In genomic region chr22:24553597-24554315, GRCh38 we compare ENCODE assay signal across 6 cellular contexts. TPM values are rescaled to one million over a fixed set of nuclear protein-coding genes. Genes with fewer than 3 reads are reported as not detected.
A peak's percentile ranks its signal among the peaks of the same experiment; 100 is the strongest.
DNase-seq lines count a peak whose midpoint lies in the region; ATAC-seq and TF ChIP-seq lines count a peak whose summit lies in the region.

No MANE protein-coding gene starts in this region.

- TF ChIP-seq POLR2A in IMR-90 (IDR thresholded peaks at IDR 0.05; ENCODE audit: low read depth, low read length) = no peak

- H3K4me3 Mint-ChIP-seq in naive thymus-derived CD8-positive, alpha-beta T cell = peak overlapping the region; percentile 94 to 99 (median 98)

- dilution Hi-C loops in IMR-90 (cut with HindIII; ENCODE audit: low sequenced_read_pairs, unreplicated experiment) = no loop called here

- H2AK9ac ChIP-seq in IMR-90 (replicated peaks; ENCODE audit: low read depth, low read length, poor library complexity) = peak overlapping the region; percentile 100

- peak overlapping the region; percentile 89 for H2AFZ ChIP-seq in IMR-90 (replicated peaks; ENCODE audit: low read length, poor library complexity)

- H3K4me1 ChIP-seq in IMR-90 (ENCODE audit: control insufficient read depth, insufficient read depth, low read length) = peaks cover 7% of the 10 kb centered on the region

- H3K9me1 ChIP-seq in IMR-90 (ENCODE audit: insufficient read depth, low read length) = peaks cover 24% of the 10 kb centered on the region

- H3K9ac ChIP-seq in IMR-90 (ENCODE audit: low read depth, low read length) = peak overlapping the region; percentile 93

- H3K14ac ChIP-seq in IMR-90 (replicated peaks; ENCODE audit: low read depth, low read length) = peak overlapping the region; percentile 31

- H2BK120ac ChIP-seq in IMR-90 (ENCODE audit: low read depth, low read length) = 0 out of 2 replicates have a peak overlapping the region, but pooled peaks have one; percentile 9

- peak overlapping the region; percentile 91 for H3K4ac ChIP-seq in IMR-90 (ENCODE audit: low read depth, low read length)

- peak overlapping the region; percentile 87 for H2AK5ac ChIP-seq in IMR-90 (ENCODE audit: low read depth, low read length)

- in situ Hi-C loops in IMR-90 (cut with MboI; ENCODE audit: low sequenced_read_pairs) (no loop called here), astrocyte of the spinal cord (cut with HindIII; ENCODE audit: low sequenced_read_pairs) (no loop called here)

- peaks cover 49% of the 10 kb centered on the region for H4K20me1 ChIP-seq in IMR-90 (ENCODE audit: insufficient read depth, low read length)

- peak overlapping the region; percentile 68 for H2BK5ac ChIP-seq in IMR-90 (ENCODE audit: low read depth, low read length, poor library complexity, severe bottlenecking)

- peak overlapping the region; percentile 64 for H4K91ac ChIP-seq in IMR-90 (ENCODE audit: insufficient read depth, low read depth, low read length)

- intact Hi-C loops in IMR-90 (cut with micrococcal nuclease) = no loop called here

- H4K5ac ChIP-seq in IMR-90 (ENCODE audit: low read depth, low read length) = peak overlapping the region; percentile 14

- 17% methylated on average over 1 of the region's 12 CpGs; no CpG with 5 or more reads in 1 of the 2 experiments for WGBS in IMR-90 (ENCODE audit: extremely low coverage in 2 of 2, insufficient read length in 1 of 2), 2 experiments

- H3K9me3 ChIP-seq in IMR-90 (ENCODE audit: control insufficient read depth, insufficient read depth, low read length) = no peaks in the 10 kb centered on the region

- H3K27ac Mint-ChIP-seq in naive thymus-derived CD8-positive, alpha-beta T cell = peak overlapping the region; percentile 65 to 98 (median 94)

- BruUV-seq in IMR-90 (replicated peaks; lab: Mats Ljungman, UMichigan) = no TSS peak

- H3K4me3 ChIP-seq in IMR-90 (ENCODE audit: insufficient read depth, low read depth, low read length) (peak overlapping the region; percentile 85), astrocyte of the spinal cord (ENCODE audit: low read depth, low read length) (peak overlapping the region; percentile 74)

- no peak overlapping the region for H3K18ac ChIP-seq in IMR-90 (ENCODE audit: low read depth, low read length)

- H3K4me1 Mint-ChIP-seq in naive thymus-derived CD8-positive, alpha-beta T cell = peaks cover 41 to 78% (median 66%) of the 10 kb centered on the region in 4 donors

- no peak overlapping the region; the same call in 2 of the 3 replicates for H2BK15ac ChIP-seq in IMR-90 (ENCODE audit: low read depth, low read length)

- H3K27me3 Mint-ChIP-seq in naive thymus-derived CD8-positive, alpha-beta T cell = no peaks in the 10 kb centered on the region

- peaks cover 10% of the 10 kb centered on the region for H3K36me3 ChIP-seq in IMR-90 (ENCODE audit: control insufficient read depth, insufficient read depth, low read length)

- CTCF ChIA-PET in IMR-90 (lab: Yijun Ruan, JAX) = no interaction called here

- no peak overlapping the region for H2BK20ac ChIP-seq in IMR-90 (ENCODE audit: low read depth, low read length)

- DNase-seq in IMR-90 = peak; percentile 40
- peak; percentile 3 for DNase-seq in astrocyte of the spinal cord (ENCODE audit: low read depth, low spot score)
- DNase-seq in naive thymus-derived CD8-positive, alpha-beta T cell = peak in 1 of 10 donors; percentile 5
- no peak for DNase-seq in NOMO-1 treated with DMSO at 0.1 percent for 48 hours (lab: John Stamatoyannopoulos, UW; ENCODE audit: unreplicated experiment)
- DNase-seq in activated CD8-positive, alpha-beta memory T cell treated with anti-CD3 and anti-CD28 coated beads, Interleukin-2, amount 50 U/mL, for 48 hours = no peak
- DNase-seq in NCI-H526 (lab: John Stamatoyannopoulos, UW) = no peak

- TF ChIP-seq RAD21 in IMR-90 (IDR thresholded peaks at IDR 0.05; ENCODE audit: low read length) = no peak

- H3K56ac ChIP-seq in IMR-90 (ENCODE audit: extremely low read depth, insufficient read depth, low read length) = peak overlapping the region; percentile 89

- peaks cover 0 to 17% (median 2%) of the 10 kb centered on the region in 3 donors for H3K36me3 Mint-ChIP-seq in naive thymus-derived CD8-positive, alpha-beta T cell

- TF ChIP-seq CTCF in IMR-90 (conservative IDR thresholded peaks at IDR 0.05; ENCODE audit: low read depth, low read length) = no peak
- TF ChIP-seq CTCF in astrocyte of the spinal cord (IDR thresholded peaks at IDR 0.05; ENCODE audit: low read depth, low read length) = no peak

- POLR2A ChIA-PET in IMR-90 (lab: Charles Lee; ENCODE audit: unreplicated experiment) = no interaction called here
- POLR2A ChIA-PET in naive thymus-derived CD8-positive, alpha-beta T cell (lab: Charles Lee) = interaction anchor here (0.7 to 4.4 kb wide), 5 partner anchors 121 to 660 kb away, joined by 3 to 20 read pairs (median 4); partner anchors contain the start of genes ADORA2A and MIF

- H4K8ac ChIP-seq in IMR-90 (ENCODE audit: low read depth in 2 of 2, low read length in 2 of 2) = peak overlapping the region; percentile 70 to 82; a peak in 2 of 4 replicates

- H3K4me2 ChIP-seq in IMR-90 (ENCODE audit: low read depth, low read length) = peak overlapping the region; percentile 95

- H3K27me3 ChIP-seq in IMR-90 (ENCODE audit: control insufficient read depth, insufficient read depth, low read length) = no peaks in the 10 kb centered on the region

- peak overlapping the region; percentile 93 for H3K27ac ChIP-seq in IMR-90 (ENCODE audit: insufficient read depth, low read length)

- peaks cover 39 to 79% of the 10 kb centered on the region in 2 experiments for H3K79me1 ChIP-seq in IMR-90 (ENCODE audit: low read depth in 1 of 2, low read length in 2 of 2)

- no peaks in the 10 kb centered on the region for H3K9me3 Mint-ChIP-seq in naive thymus-derived CD8-positive, alpha-beta T cell

- no peak for ATAC-seq in IMR-90 (ENCODE audit: low read depth)
- ATAC-seq in naive thymus-derived CD8-positive, alpha-beta T cell = no peak

- H3K23ac ChIP-seq in IMR-90 (ENCODE audit: low read depth, low read length) = peak overlapping the region; percentile 99

TF ChIP-seq in IMR-90, 13 proteins besides CTCF, POLR2A, EP300 and RAD21 (continues in another document):
- TF ChIP-seq ELK1 (IDR thresholded peaks at IDR 0.05; ENCODE audit: borderline replicate concordance, low read depth, low read length) = no peak
- no peak for TF ChIP-seq USF2 (IDR thresholded peaks at IDR 0.05; ENCODE audit: low read depth, low read length)
- TF ChIP-seq MAZ (IDR thresholded peaks at IDR 0.05; ENCODE audit: borderline replicate concordance, low read depth, low read length) = no peak
- peak; percentile 17; the same call in 1 of the 2 replicates for TF ChIP-seq BHLHE40 (IDR thresholded peaks at IDR 0.05; ENCODE audit: low read depth, low read length)
- no peak for TF ChIP-seq MAFK (IDR thresholded peaks at IDR 0.05; ENCODE audit: low read depth, low read length)

RNA-seq across cellular contexts. Expression of gene GUCD1, which starts 1.2 kb away (rescaled TPM):
- 115 and 143 TPM in 2 replicates for total RNA-seq in IMR-90 (2012; rRNA removed)
- 97.6 and 114 TPM in 2 replicates for polyA plus RNA-seq in IMR-90 (2012; rRNA removed)
- 84.8 and 104 TPM in 2 replicates for polyA plus RNA-seq in IMR-90 (2012; cell fraction: cytosol; rRNA removed)
- polyA plus RNA-seq in IMR-90 (2012; cell fraction: nucleus; rRNA removed; ENCODE audit: low replicate concordance) = 45.4 and 104 TPM in 2 replicates
- 10 to 100 TPM; 67.2 to 69.2 TPM for total RNA-seq in naive thymus-derived CD8-positive, alpha-beta T cell
- 10 to 100 TPM; 27.8 to 42.6 (median 32.3) TPM for polyA plus RNA-seq in naive thymus-derived CD8-positive, alpha-beta T cell

RNA-seq across cellular contexts. Expression of gene SNRPD3, which starts 2.0 kb away (rescaled TPM):
- 158 and 177 TPM in 2 replicates for total RNA-seq in IMR-90 (2012; rRNA removed)
- polyA plus RNA-seq in IMR-90 (2012; rRNA removed) = 222 and 283 TPM in 2 replicates
- polyA plus RNA-seq in IMR-90 (2012; cell fraction: cytosol; rRNA removed) = 148 and 255 TPM in 2 replicates
- 57.9 and 153 TPM in 2 replicates for polyA plus RNA-seq in IMR-90 (2012; cell fraction: nucleus; rRNA removed; ENCODE audit: low replicate concordance)
- total RNA-seq in naive thymus-derived CD8-positive, alpha-beta T cell = 10 to 100 TPM; 81.8 to 83.9 TPM
- polyA plus RNA-seq in naive thymus-derived CD8-positive, alpha-beta T cell = 100 to 1,000 TPM in 1 of 3 donors, 10 to 100 TPM in 2; 95.6 to 103 (median 97.9) TPM

RNA-seq across cellular contexts. Expression of gene LRRC75B, which starts 39.1 kb away (rescaled TPM):
- total RNA-seq in IMR-90 (2012; rRNA removed) = 1.4 and 1.6 TPM in 2 replicates
- polyA plus RNA-seq in IMR-90 (2012; rRNA removed) = 9.4 and 10.7 TPM in 2 replicates
- polyA plus RNA-seq in IMR-90 (2012; cell fraction: cytosol; rRNA removed) = 4.4 and 12.6 TPM in 2 replicates
- 49.1 and 126 TPM in 2 replicates for polyA plus RNA-seq in IMR-90 (2012; cell fraction: nucleus; rRNA removed; ENCODE audit: low replicate concordance)
- not detected for total RNA-seq in naive thymus-derived CD8-positive, alpha-beta T cell
- under 1 TPM in 2 of 3 donors, not detected in 1; 0.15 to 0.16 TPM for polyA plus RNA-seq in naive thymus-derived CD8-positive, alpha-beta T cell

RNA-seq across cellular contexts. Expression of gene GGT1, which starts 49.2 kb away (rescaled TPM):
- 1.7 and 3.4 TPM in 2 replicates for total RNA-seq in IMR-90 (2012; rRNA removed)
- polyA plus RNA-seq in IMR-90 (2012; rRNA removed) = 7.3 and 8.1 TPM in 2 replicates
- 3.7 and 12.1 TPM in 2 replicates for polyA plus RNA-seq in IMR-90 (2012; cell fraction: cytosol; rRNA removed)
- 11.7 and 22.2 TPM in 2 replicates for polyA plus RNA-seq in IMR-90 (2012; cell fraction: nucleus; rRNA removed; ENCODE audit: low replicate concordance)
- 10 to 100 TPM; 14.7 to 21.1 TPM for total RNA-seq in naive thymus-derived CD8-positive, alpha-beta T cell
- polyA plus RNA-seq in naive thymus-derived CD8-positive, alpha-beta T cell = under 1 TPM in 2 of 3 donors, not detected in 1; 0.79 to 0.86 TPM

RNA-seq across cellular contexts. Expression of gene UPB1, which starts 58.6 kb away (rescaled TPM):
- total RNA-seq in IMR-90 (2012; rRNA removed) = under 0.01 TPM in 2 replicates
- polyA plus RNA-seq in IMR-90 (2012; rRNA removed) = 0.02 and 0.03 TPM in 2 replicates
- polyA plus RNA-seq in IMR-90 (2012; cell fraction: cytosol; rRNA removed) = 0.04 TPM in 1 of 2 replicates, not detected in the other
- 0.34 and 0.37 TPM in 2 replicates for polyA plus RNA-seq in IMR-90 (2012; cell fraction: nucleus; rRNA removed; ENCODE audit: low replicate concordance)
- under 1 TPM; 0.85 to 0.86 TPM for total RNA-seq in naive thymus-derived CD8-positive, alpha-beta T cell
- polyA plus RNA-seq in naive thymus-derived CD8-positive, alpha-beta T cell = under 1 TPM in 2 of 3 donors, not detected in 1; 0.06 to 0.18 TPM

Comparison
In these comparisons a context has a peak if more than half of its experiments do, and no peak if none do; other contexts are left out.
1. DNase-seq: peak in IMR-90 (single experiment) and astrocyte of the spinal cord (single experiment); none in NOMO-1 treated with DMSO at 0.1 percent for 48 hours (single experiment), activated CD8-positive, alpha-beta memory T cell treated with anti-CD3 and anti-CD28 coated beads, Interleukin-2, amount 50 U/mL, for 48 hours (single experiment) and NCI-H526 (0 of 2).